In genomic region chr18:8260319-8260718, GRCh38 we compare ENCODE assay signal across 18 cellular contexts.
DNase-seq lines count a peak whose midpoint lies in the region; ATAC-seq and TF ChIP-seq lines count a peak whose summit lies in the region.
"Had no signal": no experiment of that assay in that cellular context is flagged by ENCODE, and none has a peak within 500 bp of the region (broad histone marks: within the 10 kb centered on the region; RNA-seq: fewer than 3 reads in every experiment).

No MANE protein-coding gene starts in this region.

- no peak overlapping the region for H2AFZ ChIP-seq in mammary epithelial cell (ENCODE audit: low read depth, low read length)

- BruUV-seq in mammary epithelial cell (replicated peaks; lab: Mats Ljungman, UMichigan): no TSS peak

- intact Hi-C loops in mammary epithelial cell (cut with micrococcal nuclease) (no loop called here), left ventricle myocardium inferior (cut with micrococcal nuclease) (no loop called here), mucosa of descending colon (cut with DNase I, micrococcal nuclease) (no loop called here)

- peaks cover 4% of the 10 kb centered on the region for H3K36me3 ChIP-seq in mammary epithelial cell (ENCODE audit: insufficient read depth, low read length)
- H3K36me3 ChIP-seq in left ventricle myocardium inferior: peaks cover 7% of the 10 kb centered on the region
- H3K36me3 ChIP-seq in mucosa of descending colon (ENCODE audit: low read depth): no peaks in the 10 kb centered on the region
- H3K36me3 ChIP-seq: BLaER1 treated with 17β-estradiol and CSF1 and Interleukin-3, amounts not matched to agents 10 nM and 100 nM; cardiac muscle cell; transverse colon had no signal

- dilution Hi-C loops in mammary epithelial cell (cut with HindIII; ENCODE audit: low sequenced_read_pairs): no loop called here

- TF ChIP-seq CTCF in mammary epithelial cell (conservative IDR thresholded peaks at IDR 0.05 in 1 of 2, IDR thresholded peaks at IDR 0.05 in 1 of 2; ENCODE audit: extremely low read depth in 1 of 2, insufficient read depth in 1 of 2, low read depth in 1 of 2, low read length in 2 of 2) (peak in 1 of 2 donors; percentile 9), left ventricle myocardium inferior (IDR thresholded peaks at IDR 0.05; ENCODE audit: borderline replicate concordance) (no peak), mucosa of descending colon (IDR thresholded peaks at IDR 0.05) (no peak)

- H3K4me2 ChIP-seq in mammary epithelial cell (ENCODE audit: insufficient read depth, low read depth, low read length): no peak overlapping the region
- H3K4me2 ChIP-seq: BLaER1 treated with 17β-estradiol and CSF1 and Interleukin-3, amounts not matched to agents 10 nM and 100 nM had no signal

- H3K9ac ChIP-seq in mammary epithelial cell (ENCODE audit: insufficient read depth, low read length): no peak overlapping the region
- H3K9ac ChIP-seq: BLaER1 treated with 17β-estradiol and CSF1 and Interleukin-3, amounts not matched to agents 10 nM and 100 nM had no signal

- H3K9me3 ChIP-seq in mammary epithelial cell (replicated peaks; ENCODE audit: insufficient read depth, low read length) (no peaks in the 10 kb centered on the region), left ventricle myocardium inferior (replicated peaks) (no peaks in the 10 kb centered on the region), mucosa of descending colon (no peaks in the 10 kb centered on the region)
- H3K9me3 ChIP-seq: BLaER1 treated with 17β-estradiol and CSF1 and Interleukin-3, amounts not matched to agents 10 nM and 100 nM; transverse colon had no signal

- CTCF ChIA-PET in mammary epithelial cell (lab: Charles Lee; ENCODE audit: low non-redundant PET): no interaction called here

- H3K4me3 ChIP-seq in mammary epithelial cell (replicated peaks in 1 of 3; ENCODE audit: insufficient read depth in 1 of 3, low read depth in 2 of 3, low read length in 3 of 3) (no peak overlapping the region), left ventricle myocardium inferior (no peak overlapping the region), mucosa of descending colon (no peak overlapping the region)
- H3K4me3 ChIP-seq: BLaER1 treated with 17β-estradiol and CSF1 and Interleukin-3, amounts not matched to agents 10 nM and 100 nM; cardiac muscle cell; transverse colon had no signal

- in situ Hi-C loops in mammary epithelial cell (cut with MboI; ENCODE audit: low sequenced_read_pairs in 2 of 2): no loop called here
- in situ Hi-C loops in G401 (cut with HindIII; ENCODE audit: low sequenced_read_pairs): no loop called here

- DNase-seq in Daoy (ENCODE audit: low read depth) (peak; percentile 15), M059J (ENCODE audit: low read depth) (peak; percentile 79), mammary epithelial cell (peak; percentile 72), medulla oblongata (ENCODE audit: extremely low spot score) (peak; percentile 26), G401 (ENCODE audit: low spot score) (no peak), NOMO-1 treated with dmso at 0.1 percent for 144 hours (lab: John Stamatoyannopoulos, UW; ENCODE audit: unreplicated experiment) (no peak), left ventricle myocardium inferior (no peak), mucosa of descending colon (no peak)
- DNase-seq: activated naive CD4-positive, alpha-beta T cell; GDM1; left colon; NCI-H1048; NCI-H526; SHP77; transverse colon had no signal

- ATAC-seq in mucosa of descending colon: no peak
- ATAC-seq: HepG2, left colon had no signal

- 67% methylated on average over 1 of the region's 1 CpG for WGBS in mammary epithelial cell (ENCODE audit: low coverage, missing lambda C conversion rate)

- H3K27ac ChIP-seq in mammary epithelial cell (ENCODE audit: insufficient read depth, low read depth, low read length) (no peak overlapping the region), left ventricle myocardium inferior (replicated peaks) (no peak overlapping the region)
- H3K27ac ChIP-seq: BLaER1 treated with 17β-estradiol and CSF1 and Interleukin-3, amounts not matched to agents 10 nM and 100 nM; cardiac muscle cell; transverse colon had no signal

- H3K4me1 ChIP-seq in mammary epithelial cell (ENCODE audit: insufficient read depth, low read length) (peaks cover 5% of the 10 kb centered on the region), left ventricle myocardium inferior (peaks cover 13% of the 10 kb centered on the region), mucosa of descending colon (ENCODE audit: low read depth) (no peaks in the 10 kb centered on the region)
- H3K4me1 ChIP-seq: BLaER1 treated with 17β-estradiol and CSF1 and Interleukin-3, amounts not matched to agents 10 nM and 100 nM; transverse colon had no signal

- H3K79me2 ChIP-seq in mammary epithelial cell (ENCODE audit: insufficient read depth, low read length): no peaks in the 10 kb centered on the region

- H4K20me1 ChIP-seq in mammary epithelial cell (ENCODE audit: insufficient read depth, low read length): no peaks in the 10 kb centered on the region
- H4K20me1 ChIP-seq: BLaER1 treated with 17β-estradiol and CSF1 and Interleukin-3, amounts not matched to agents 10 nM and 100 nM had no signal

- H3K27me3 ChIP-seq in mammary epithelial cell (ENCODE audit: insufficient read depth, low read length) (no peaks in the 10 kb centered on the region), left ventricle myocardium inferior (ENCODE audit: low read depth) (no peaks in the 10 kb centered on the region)
- H3K27me3 ChIP-seq: BLaER1 treated with 17β-estradiol and CSF1 and Interleukin-3, amounts not matched to agents 10 nM and 100 nM; cardiac muscle cell; transverse colon had no signal

Comparison
In these comparisons a context has a peak if more than half of its experiments do, and no peak if none do; other contexts are left out.
1. DNase-seq: peak in Daoy (single experiment), M059J (single experiment), mammary epithelial cell (single experiment) and medulla oblongata (single experiment); none in G401 (single experiment), NOMO-1 treated with dmso at 0.1 percent for 144 hours (single experiment), left ventricle myocardium inferior (single experiment) and mucosa of descending colon (0 of 3).